ENCODE assay signal across 2 cellular contexts in the genomic region with DNA sequence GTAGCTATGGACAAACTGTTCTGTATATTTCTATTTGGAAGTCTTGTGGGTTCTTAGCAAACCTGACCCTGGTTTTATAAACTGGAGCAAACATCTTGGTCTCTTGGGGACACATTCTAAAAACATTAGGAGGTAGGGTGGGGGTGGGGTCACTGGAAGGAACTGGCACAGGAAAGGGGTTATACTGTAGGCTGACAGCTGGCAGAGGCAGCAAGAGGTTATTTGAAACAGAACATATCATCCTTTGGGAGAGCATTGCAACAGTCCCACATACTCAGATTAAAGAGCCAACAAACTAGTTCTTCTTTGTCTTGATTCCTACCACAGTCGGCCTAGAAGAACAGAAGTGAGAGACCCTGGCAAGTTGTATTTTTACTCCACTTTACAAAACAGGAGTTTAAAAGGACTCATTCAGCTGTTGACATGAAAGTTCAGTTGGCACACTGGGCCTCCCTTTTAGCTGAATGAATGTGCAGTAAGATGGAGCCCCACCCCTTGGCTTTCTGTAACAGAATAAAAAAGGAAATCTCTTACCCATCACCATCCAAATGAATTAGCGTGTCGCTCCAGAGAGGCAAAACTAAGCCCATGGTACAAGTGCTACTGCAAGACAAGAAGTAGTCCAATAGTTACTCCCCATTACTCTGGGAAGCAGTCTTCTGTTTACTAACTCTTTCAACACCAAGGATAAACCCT.
TF ChIP-seq lines count a peak whose summit lies in the region.

No MANE protein-coding gene starts in this region.

TF ChIP-seq in liver, 16 proteins besides CTCF, POLR2A, EP300 and RAD21:
- TF ChIP-seq, protein P1, sequence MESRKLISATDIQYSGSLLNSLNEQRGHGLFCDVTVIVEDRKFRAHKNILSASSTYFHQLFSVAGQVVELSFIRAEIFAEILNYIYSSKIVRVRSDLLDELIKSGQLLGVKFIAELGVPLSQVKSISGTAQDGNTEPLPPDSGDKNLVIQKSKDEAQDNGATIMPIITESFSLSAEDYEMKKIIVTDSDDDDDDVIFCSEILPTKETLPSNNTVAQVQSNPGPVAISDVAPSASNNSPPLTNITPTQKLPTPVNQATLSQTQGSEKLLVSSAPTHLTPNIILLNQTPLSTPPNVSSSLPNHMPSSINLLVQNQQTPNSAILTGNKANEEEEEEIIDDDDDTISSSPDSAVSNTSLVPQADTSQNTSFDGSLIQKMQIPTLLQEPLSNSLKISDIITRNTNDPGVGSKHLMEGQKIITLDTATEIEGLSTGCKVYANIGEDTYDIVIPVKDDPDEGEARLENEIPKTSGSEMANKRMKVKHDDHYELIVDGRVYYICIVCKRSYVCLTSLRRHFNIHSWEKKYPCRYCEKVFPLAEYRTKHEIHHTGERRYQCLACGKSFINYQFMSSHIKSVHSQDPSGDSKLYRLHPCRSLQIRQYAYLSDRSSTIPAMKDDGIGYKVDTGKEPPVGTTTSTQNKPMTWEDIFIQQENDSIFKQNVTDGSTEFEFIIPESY (IDR thresholded peaks at IDR 0.05), result no peak
- TF ChIP-seq NR2F2 (IDR thresholded peaks at IDR 0.05), result peak; percentile 56
- TF ChIP-seq, protein P2, sequence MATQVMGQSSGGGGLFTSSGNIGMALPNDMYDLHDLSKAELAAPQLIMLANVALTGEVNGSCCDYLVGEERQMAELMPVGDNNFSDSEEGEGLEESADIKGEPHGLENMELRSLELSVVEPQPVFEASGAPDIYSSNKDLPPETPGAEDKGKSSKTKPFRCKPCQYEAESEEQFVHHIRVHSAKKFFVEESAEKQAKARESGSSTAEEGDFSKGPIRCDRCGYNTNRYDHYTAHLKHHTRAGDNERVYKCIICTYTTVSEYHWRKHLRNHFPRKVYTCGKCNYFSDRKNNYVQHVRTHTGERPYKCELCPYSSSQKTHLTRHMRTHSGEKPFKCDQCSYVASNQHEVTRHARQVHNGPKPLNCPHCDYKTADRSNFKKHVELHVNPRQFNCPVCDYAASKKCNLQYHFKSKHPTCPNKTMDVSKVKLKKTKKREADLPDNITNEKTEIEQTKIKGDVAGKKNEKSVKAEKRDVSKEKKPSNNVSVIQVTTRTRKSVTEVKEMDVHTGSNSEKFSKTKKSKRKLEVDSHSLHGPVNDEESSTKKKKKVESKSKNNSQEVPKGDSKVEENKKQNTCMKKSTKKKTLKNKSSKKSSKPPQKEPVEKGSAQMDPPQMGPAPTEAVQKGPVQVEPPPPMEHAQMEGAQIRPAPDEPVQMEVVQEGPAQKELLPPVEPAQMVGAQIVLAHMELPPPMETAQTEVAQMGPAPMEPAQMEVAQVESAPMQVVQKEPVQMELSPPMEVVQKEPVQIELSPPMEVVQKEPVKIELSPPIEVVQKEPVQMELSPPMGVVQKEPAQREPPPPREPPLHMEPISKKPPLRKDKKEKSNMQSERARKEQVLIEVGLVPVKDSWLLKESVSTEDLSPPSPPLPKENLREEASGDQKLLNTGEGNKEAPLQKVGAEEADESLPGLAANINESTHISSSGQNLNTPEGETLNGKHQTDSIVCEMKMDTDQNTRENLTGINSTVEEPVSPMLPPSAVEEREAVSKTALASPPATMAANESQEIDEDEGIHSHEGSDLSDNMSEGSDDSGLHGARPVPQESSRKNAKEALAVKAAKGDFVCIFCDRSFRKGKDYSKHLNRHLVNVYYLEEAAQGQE (IDR thresholded peaks at IDR 0.05), result no peak

TF ChIP-seq in HepG2, 621 proteins besides CTCF, POLR2A, EP300 and RAD21:
- TF ChIP-seq, protein P3, sequence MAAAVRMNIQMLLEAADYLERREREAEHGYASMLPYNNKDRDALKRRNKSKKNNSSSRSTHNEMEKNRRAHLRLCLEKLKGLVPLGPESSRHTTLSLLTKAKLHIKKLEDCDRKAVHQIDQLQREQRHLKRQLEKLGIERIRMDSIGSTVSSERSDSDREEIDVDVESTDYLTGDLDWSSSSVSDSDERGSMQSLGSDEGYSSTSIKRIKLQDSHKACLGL (CRISPR knock-in tag; IDR thresholded peaks at IDR 0.05), result no peak
- TF ChIP-seq MAFF (IDR thresholded peaks at IDR 0.05; ENCODE audit: low read depth, low read length) (no peak), ZNF274 (CRISPR knock-in tag; IDR thresholded peaks at IDR 0.05) (no peak), KLF13 (CRISPR knock-in tag; IDR thresholded peaks at IDR 0.05) (no peak), SMAD1 (CRISPR knock-in tag; IDR thresholded peaks at IDR 0.05; ENCODE audit: borderline replicate concordance, low read depth) (no peak), ZNF558 (CRISPR knock-in tag; IDR thresholded peaks at IDR 0.05; ENCODE audit: borderline replicate concordance) (no peak), KAT7 (CRISPR knock-in tag; IDR thresholded peaks at IDR 0.05; ENCODE audit: borderline replicate concordance) (no peak), ZFP36L2 (CRISPR knock-in tag; IDR thresholded peaks at IDR 0.05) (no peak), MIXL1 (CRISPR knock-in tag; IDR thresholded peaks at IDR 0.05) (no peak), ARNT2 (CRISPR knock-in tag; IDR thresholded peaks at IDR 0.05; ENCODE audit: low read depth) (no peak), ELF3 (CRISPR knock-in tag; IDR thresholded peaks at IDR 0.05) (no peak), SNAPC2 (CRISPR knock-in tag; IDR thresholded peaks at IDR 0.05) (no peak), ZNF616 (CRISPR knock-in tag; IDR thresholded peaks at IDR 0.05; ENCODE audit: low read depth) (no peak), ZNF34 (CRISPR knock-in tag; IDR thresholded peaks at IDR 0.05; ENCODE audit: borderline replicate concordance) (no peak), CENPX (CRISPR knock-in tag; IDR thresholded peaks at IDR 0.05) (no peak), FOXK1 (CRISPR knock-in tag; IDR thresholded peaks at IDR 0.05; ENCODE audit: borderline replicate concordance, low read depth) (no peak), CBX5 (CRISPR knock-in tag; IDR thresholded peaks at IDR 0.05; ENCODE audit: borderline replicate concordance) (no peak)
- TF ChIP-seq, protein P4, sequence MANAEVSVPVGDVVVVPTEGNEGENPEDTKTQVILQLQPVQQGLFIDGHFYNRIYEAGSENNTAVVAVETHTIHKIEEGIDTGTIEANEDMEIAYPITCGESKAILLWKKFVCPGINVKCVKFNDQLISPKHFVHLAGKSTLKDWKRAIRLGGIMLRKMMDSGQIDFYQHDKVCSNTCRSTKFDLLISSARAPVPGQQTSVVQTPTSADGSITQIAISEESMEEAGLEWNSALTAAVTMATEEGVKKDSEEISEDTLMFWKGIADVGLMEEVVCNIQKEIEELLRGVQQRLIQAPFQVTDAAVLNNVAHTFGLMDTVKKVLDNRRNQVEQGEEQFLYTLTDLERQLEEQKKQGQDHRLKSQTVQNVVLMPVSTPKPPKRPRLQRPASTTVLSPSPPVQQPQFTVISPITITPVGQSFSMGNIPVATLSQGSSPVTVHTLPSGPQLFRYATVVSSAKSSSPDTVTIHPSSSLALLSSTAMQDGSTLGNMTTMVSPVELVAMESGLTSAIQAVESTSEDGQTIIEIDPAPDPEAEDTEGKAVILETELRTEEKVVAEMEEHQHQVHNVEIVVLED (CRISPR knock-in tag; IDR thresholded peaks at IDR 0.05; ENCODE audit: borderline replicate concordance), result no peak
- TF ChIP-seq, protein P5, sequence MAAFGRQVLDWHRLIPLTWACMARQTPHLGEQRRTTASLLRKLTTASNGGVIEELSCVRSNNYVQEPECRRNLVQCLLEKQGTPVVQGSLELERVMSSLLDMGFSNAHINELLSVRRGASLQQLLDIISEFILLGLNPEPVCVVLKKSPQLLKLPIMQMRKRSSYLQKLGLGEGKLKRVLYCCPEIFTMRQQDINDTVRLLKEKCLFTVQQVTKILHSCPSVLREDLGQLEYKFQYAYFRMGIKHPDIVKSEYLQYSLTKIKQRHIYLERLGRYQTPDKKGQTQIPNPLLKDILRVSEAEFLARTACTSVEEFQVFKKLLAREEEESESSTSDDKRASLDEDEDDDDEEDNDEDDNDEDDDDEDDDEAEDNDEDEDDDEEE (CRISPR knock-in tag; IDR thresholded peaks at IDR 0.05), result no peak
TF ChIP-seq in HepG2: peak in this region for 0.
